Comparison of ENCODE assay signal across 8 cellular contexts in the genomic region with DNA sequence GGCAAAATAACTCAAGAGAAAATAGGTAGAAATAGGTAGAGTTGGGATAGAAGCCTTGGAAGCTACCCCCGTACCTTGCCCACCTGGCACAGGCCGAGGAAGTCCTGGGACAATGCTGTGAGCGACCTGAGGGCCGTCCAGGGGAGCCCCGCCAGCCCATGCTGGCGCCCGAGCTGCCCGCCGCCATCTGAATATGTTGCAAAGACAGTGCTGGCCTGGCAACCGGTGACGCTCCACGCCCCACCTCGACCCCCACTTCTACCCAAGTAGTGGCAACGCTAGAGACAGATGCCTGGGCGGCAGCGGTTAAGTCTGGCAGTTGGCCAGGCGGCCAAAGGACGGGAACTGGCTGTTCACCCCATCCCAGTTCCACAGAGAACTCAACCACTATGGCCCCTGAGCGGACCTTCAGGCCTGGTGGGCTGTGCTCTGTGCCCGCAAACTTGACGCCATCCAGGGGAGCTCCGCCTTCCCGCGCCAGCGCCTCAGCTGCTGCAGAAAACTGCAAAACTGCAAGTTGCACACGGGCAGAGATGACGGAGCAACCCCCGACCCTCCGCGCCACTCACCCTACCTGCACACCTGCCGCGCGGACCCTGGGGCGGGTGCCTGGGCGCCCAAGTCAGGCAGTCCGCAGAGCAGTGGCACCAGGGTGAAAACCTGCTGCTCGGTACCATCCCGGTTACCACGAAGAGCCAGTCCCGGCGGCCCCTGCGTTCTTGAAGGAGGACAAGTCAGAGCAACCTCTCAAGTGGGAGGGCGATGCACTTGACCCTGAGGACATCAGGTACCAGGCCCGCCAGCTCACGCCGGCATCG.
DNase-seq lines count a peak whose midpoint lies in the region; TF ChIP-seq lines count a peak whose summit lies in the region.
"Not testable (repeated sequence)": the region's sequence is repeated elsewhere in the genome, so short reads cannot be mapped to it uniquely, and the experiment has no call there.

No MANE protein-coding gene starts in this region.

- POLR2A ChIA-PET in A673 (lab: Charles Lee; ENCODE audit: low non-redundant PET) = not testable (repeated sequence)

- H3K4me1 Mint-ChIP-seq in activated naive CD8-positive, alpha-beta T cell (ENCODE audit: low read depth); endodermal cell; progenitor cell of endocrine pancreas (ENCODE audit: low read depth); stimulated activated naive CD8-positive, alpha-beta T cell treated with anti-CD3 and anti-CD28 coated beads, Interleukin-15, Interleukin-2, amounts not matched to agents 100 ng/mL and 50 ng/mL, for 24 hours (ENCODE audit: low read depth): not testable (repeated sequence)

- 40% methylated on average over 1 of the region's 47 CpGs; no CpG with 5 or more reads in 1 of the 2 experiments for WGBS in endodermal cell (ENCODE audit: insufficient coverage in 1 of 2, insufficient read length in 1 of 2), 2 experiments

- not testable (repeated sequence) for H3K4me1 ChIP-seq in A673 (ENCODE audit: insufficient read depth, low read length, poor library complexity, severe bottlenecking); Karpas-422 (ENCODE audit: low read length); endodermal cell (ENCODE audit: control insufficient read depth, insufficient read depth, low read length)

- H2AFZ ChIP-seq in Karpas-422 (ENCODE audit: low read length) = not testable (repeated sequence)

- not testable (repeated sequence) for BruUV-seq in A673 (replicated peaks; lab: Mats Ljungman, UMichigan)

- not testable (repeated sequence) for H3K4me3 ChIP-seq in A673 (ENCODE audit: low read depth, low read length, poor library complexity, severe bottlenecking); endodermal cell (ENCODE audit: low read length)
- H3K4me3 ChIP-seq in Karpas-422 (ENCODE audit: low read length) = peak overlapping the region; percentile 43; the same call in 1 of the 2 replicates

- CTCF ChIA-PET in A673 (lab: Charles Lee) = not testable (repeated sequence)

- peak overlapping the region; percentile 40 for H3K4me3 Mint-ChIP-seq in activated naive CD8-positive, alpha-beta T cell
- H3K4me3 Mint-ChIP-seq in endodermal cell = peak overlapping the region; percentile 36
- H3K4me3 Mint-ChIP-seq in progenitor cell of endocrine pancreas (ENCODE audit: low read depth) = peak overlapping the region; percentile 52
- peak overlapping the region; percentile 56 for H3K4me3 Mint-ChIP-seq in stimulated activated naive CD8-positive, alpha-beta T cell treated with anti-CD3 and anti-CD28 coated beads, Interleukin-15, Interleukin-2, amounts not matched to agents 100 ng/mL and 50 ng/mL, for 24 hours

- not testable (repeated sequence) for H3K9me2 ChIP-seq in Karpas-422 (replicated peaks; ENCODE audit: insufficient read depth, low read length)

- not testable (repeated sequence) for TF ChIP-seq CTCF in A673 (conservative IDR thresholded peaks at IDR 0.05; ENCODE audit: low read depth, low read length); endodermal cell (conservative IDR thresholded peaks at IDR 0.05); progenitor cell of endocrine pancreas (IDR thresholded peaks at IDR 0.05; ENCODE audit: unreplicated experiment)

- DNase-seq in A673 (ENCODE audit: low spot score) (peak; percentile 0), Karpas-422 (peak; percentile 37), endodermal cell (peak; percentile 34), kidney tubule cell (ENCODE audit: low spot score) (peak; percentile 1)
- peak; percentile 63 for DNase-seq in activated CD8-positive, alpha-beta memory T cell treated with anti-CD3 and anti-CD28 coated beads for 24 hours
- not testable (repeated sequence) for DNase-seq in progenitor cell of endocrine pancreas (ENCODE audit: low spot score, unreplicated experiment)

- not testable (repeated sequence) for H3K79me2 ChIP-seq in Karpas-422 (ENCODE audit: low read length)

- not testable (repeated sequence) for H3K9me3 Mint-ChIP-seq in activated naive CD8-positive, alpha-beta T cell (ENCODE audit: low read depth); endodermal cell; progenitor cell of endocrine pancreas (ENCODE audit: low read depth); stimulated activated naive CD8-positive, alpha-beta T cell treated with anti-CD3 and anti-CD28 coated beads, Interleukin-15, Interleukin-2, amounts not matched to agents 100 ng/mL and 50 ng/mL, for 24 hours

- H3K36me3 Mint-ChIP-seq in activated naive CD8-positive, alpha-beta T cell; endodermal cell (ENCODE audit: low read depth); progenitor cell of endocrine pancreas (ENCODE audit: insufficient read depth); stimulated activated naive CD8-positive, alpha-beta T cell treated with anti-CD3 and anti-CD28 coated beads, Interleukin-15, Interleukin-2, amounts not matched to agents 100 ng/mL and 50 ng/mL, for 24 hours (ENCODE audit: low read depth): not testable (repeated sequence)

- not testable (repeated sequence) for H3K36me3 ChIP-seq in A673 (ENCODE audit: insufficient read depth, low read length, poor library complexity, severe bottlenecking); Karpas-422 (ENCODE audit: insufficient read depth, low read length); endodermal cell (ENCODE audit: control insufficient read depth, insufficient read depth, low read length)

- not testable (repeated sequence) for H3K4me2 ChIP-seq in Karpas-422 (ENCODE audit: low read depth, low read length, poor library complexity, severe bottlenecking)

- H3K9me3 ChIP-seq in A673 (ENCODE audit: low read depth, low read length, poor library complexity, severe bottlenecking); Karpas-422 (ENCODE audit: low read length); endodermal cell (ENCODE audit: control insufficient read depth, low read length): not testable (repeated sequence)

- intact Hi-C loops in A673 (cut with micrococcal nuclease; ENCODE audit: unreplicated experiment) = not testable (repeated sequence)

- H3K27ac ChIP-seq in A673 (ENCODE audit: low read depth, low read length, poor library complexity, severe bottlenecking); Karpas-422 (ENCODE audit: low read length); endodermal cell (ENCODE audit: low read depth, low read length): not testable (repeated sequence)

- not testable (repeated sequence) for H4K20me1 ChIP-seq in Karpas-422 (ENCODE audit: insufficient read depth, low read depth, low read length)

- not testable (repeated sequence) for H3K27ac Mint-ChIP-seq in activated naive CD8-positive, alpha-beta T cell; endodermal cell; progenitor cell of endocrine pancreas; stimulated activated naive CD8-positive, alpha-beta T cell treated with anti-CD3 and anti-CD28 coated beads, Interleukin-15, Interleukin-2, amounts not matched to agents 100 ng/mL and 50 ng/mL, for 24 hours

- H3K27me3 Mint-ChIP-seq in activated naive CD8-positive, alpha-beta T cell; progenitor cell of endocrine pancreas; stimulated activated naive CD8-positive, alpha-beta T cell treated with anti-CD3 and anti-CD28 coated beads, Interleukin-15, Interleukin-2, amounts not matched to agents 100 ng/mL and 50 ng/mL, for 24 hours: not testable (repeated sequence)
- H3K27me3 Mint-ChIP-seq in endodermal cell (ENCODE audit: insufficient read depth) = peaks cover 11% of the 10 kb centered on the region

- H3K27me3 ChIP-seq in A673 (replicated peaks; ENCODE audit: insufficient read depth, low read depth, low read length, poor library complexity); Karpas-422 (ENCODE audit: low read length); endodermal cell (ENCODE audit: control insufficient read depth, insufficient read depth, low read length, poor library complexity, severe bottlenecking): not testable (repeated sequence)

- not testable (repeated sequence) for H3K9ac ChIP-seq in Karpas-422 (ENCODE audit: low read length); endodermal cell (ENCODE audit: extremely low read depth, low read length, poor library complexity, severe bottlenecking)
